In the genomic region with DNA sequence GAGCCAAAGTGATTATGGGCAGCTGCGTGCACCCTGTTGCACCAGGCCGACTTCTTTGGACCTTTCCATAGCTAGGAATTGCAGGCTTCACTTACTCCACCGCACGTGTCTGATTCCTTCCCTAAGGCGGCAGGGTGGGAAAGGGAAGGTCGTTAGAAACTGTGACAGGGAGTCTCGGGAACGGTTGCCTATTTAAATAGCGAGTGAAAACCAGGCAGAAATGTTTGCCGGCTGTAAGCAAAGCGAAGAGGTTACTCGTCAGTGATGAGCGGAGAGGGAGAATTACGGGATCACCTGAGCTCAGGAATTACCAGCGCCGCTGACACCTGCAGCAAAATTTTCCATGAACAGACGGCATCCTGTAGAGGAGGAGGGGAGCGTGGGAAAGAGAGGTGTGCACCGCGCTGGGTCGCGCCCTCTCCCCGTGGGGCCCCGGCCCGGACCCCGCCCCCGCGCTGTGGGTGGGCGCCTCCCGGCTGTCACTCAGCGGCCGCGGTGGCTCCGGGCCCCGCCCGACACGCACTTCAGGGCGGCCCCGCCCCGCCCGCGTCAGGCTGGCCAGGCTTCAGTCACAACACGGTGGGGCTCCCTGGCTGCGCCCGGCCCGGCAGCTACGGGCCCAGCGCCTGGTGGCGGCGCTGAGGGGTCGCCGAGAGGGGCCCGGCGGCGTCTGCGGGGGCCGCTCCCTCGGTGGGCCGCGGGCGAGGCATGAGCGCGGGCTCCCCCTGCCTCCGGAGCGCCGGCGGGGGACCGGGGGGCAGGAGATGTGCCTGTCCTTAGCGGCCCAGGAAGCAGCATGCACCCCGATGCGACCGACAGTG, we compare ENCODE assay signal across 8 cellular contexts. TPM values are rescaled to one million over a fixed set of nuclear protein-coding genes. Genes with fewer than 3 reads are reported as not detected.
A peak's percentile ranks its signal among the peaks of the same experiment; 100 is the strongest.
DNase-seq lines count a peak whose midpoint lies in the region; ATAC-seq lines count a peak whose summit lies in the region.

A gene (plus strand): TSS at position 568 of the 821 bp plus-strand sequence. CDS start 229 bp downstream, at position 797.

- H3K4me1 Mint-ChIP-seq in activated CD4-positive, alpha-beta T cell treated with anti-CD3 and anti-CD28 coated beads, Interleukin-2, amount 10 ng/mL, durations not matched to agents 7 days and 5 days = peaks cover 33% of the 10 kb centered on the region

- peak within 1 kb of the TSS; percentile 89 for H3K27ac Mint-ChIP-seq in activated CD4-positive, alpha-beta T cell treated with anti-CD3 and anti-CD28 coated beads, Interleukin-2, amount 10 ng/mL, durations not matched to agents 7 days and 5 days

- peaks cover 9% of the 10 kb centered on the region for H3K36me3 Mint-ChIP-seq in activated CD4-positive, alpha-beta T cell treated with anti-CD3 and anti-CD28 coated beads, Interleukin-2, amount 10 ng/mL, durations not matched to agents 7 days and 5 days (ENCODE audit: low read depth)

- POLR2A ChIA-PET in activated CD4-positive, alpha-beta T cell treated with anti-CD3 and anti-CD28 coated beads, Interleukin-2, amount 10 ng/mL, durations not matched to agents 7 days and 5 days (lab: Charles Lee) = interaction anchor here (0.5 kb wide), 1 partner anchor 153 kb away, joined by 4 read pairs; no protein-coding TSS in a partner anchor

- H3K9me3 Mint-ChIP-seq in activated CD4-positive, alpha-beta T cell treated with anti-CD3 and anti-CD28 coated beads, Interleukin-2, amount 10 ng/mL, durations not matched to agents 7 days and 5 days = no peaks in the 10 kb centered on the region

- peak within 1 kb of the TSS; percentile 85 for H3K4me3 Mint-ChIP-seq in activated CD4-positive, alpha-beta T cell treated with anti-CD3 and anti-CD28 coated beads, Interleukin-2, amount 10 ng/mL, durations not matched to agents 7 days and 5 days

- H3K27me3 Mint-ChIP-seq in activated CD4-positive, alpha-beta T cell treated with anti-CD3 and anti-CD28 coated beads, Interleukin-2, amount 10 ng/mL, durations not matched to agents 7 days and 5 days = peaks cover 15% of the 10 kb centered on the region

- CTCF ChIA-PET in activated CD4-positive, alpha-beta T cell treated with anti-CD3 and anti-CD28 coated beads, Interleukin-2, amount 10 ng/mL, durations not matched to agents 7 days and 5 days (lab: Charles Lee) = interaction anchor here (1.1 to 2.2 kb wide), 5 partner anchors 9 to 224 kb away, joined by 3 to 5 read pairs (median 4); a partner anchor contains a TSS

- DNase-seq in SIG-M5 treated with dmso at 0.1 percent for 504 hours (lab: John Stamatoyannopoulos, UW; ENCODE audit: unreplicated experiment) (peak; percentile 52), SIG-M5 (lab: John Stamatoyannopoulos, UW) (no peak), NCI-H2227 treated with DMSO at 0.1 percent for 48 hours (lab: John Stamatoyannopoulos, UW) (peak; percentile 77), cortex of kidney (lab: John Stamatoyannopoulos, UW) (peak; percentile 27), left kidney (ENCODE audit: low read depth, low spot score) (peak; percentile 96)
- DNase-seq in activated CD4-positive, alpha-beta T cell treated with anti-CD3 and anti-CD28 coated beads, Interleukin-2, amount 10 ng/mL, durations not matched to agents 7 days and 5 days = peak; percentile 84
- peak; percentile 84 for DNase-seq in stimulated activated CD4-positive, alpha-beta T cell treated with anti-CD3 and anti-CD28 coated beads, Interleukin-2, amount 100 ng/mL, for 4 hours (ENCODE audit: low read depth)

- ATAC-seq in HG02981 (IDR thresholded peaks at IDR 0.05; ENCODE audit: unreplicated experiment) = peak; percentile 72

RNA-seq across cellular contexts. Expression of the gene that starts here (rescaled TPM):
- 10 to 100 TPM in 1 of 2 experiments, 1 to 10 TPM in 1; 9.0 to 12.0 TPM for total RNA-seq in activated CD4-positive, alpha-beta T cell treated with anti-CD3 and anti-CD28 coated beads, Interleukin-2, amount 10 ng/mL, durations not matched to agents 7 days and 5 days
